8 cellular contexts compared by ENCODE assay signal in the genomic region with DNA sequence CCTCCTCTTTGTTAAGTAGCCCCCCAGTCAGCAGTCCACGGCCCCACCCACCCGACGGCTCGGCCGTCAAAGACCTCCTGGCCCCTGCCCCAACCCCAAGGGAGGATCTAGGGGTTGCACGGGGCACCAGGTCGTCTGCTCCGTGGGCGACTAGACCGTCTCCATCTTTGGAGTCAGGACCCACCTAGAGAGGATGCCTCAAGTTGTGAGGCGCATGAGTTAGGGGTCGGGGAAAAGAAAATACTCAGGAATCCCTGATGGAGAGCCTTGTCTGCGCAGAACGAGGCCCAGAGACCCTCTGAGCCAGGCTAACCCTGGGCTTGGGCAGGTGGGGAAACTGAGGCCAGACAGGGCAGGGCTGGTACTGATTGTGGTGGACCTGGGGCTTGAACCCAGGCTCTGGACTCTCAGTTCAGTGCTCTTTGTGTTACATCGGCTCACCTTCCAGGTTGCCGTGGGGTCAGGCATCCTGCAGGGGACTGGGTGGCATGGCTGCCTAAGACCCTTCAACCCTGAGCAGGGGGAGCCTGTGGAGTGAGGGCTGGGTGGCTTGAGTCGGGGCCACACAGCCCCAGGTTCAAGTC. TPM values are rescaled to one million over a fixed set of nuclear protein-coding genes. Genes with fewer than 3 reads are reported as not detected.
DNase-seq lines count a peak whose midpoint lies in the region; ATAC-seq and TF ChIP-seq lines count a peak whose summit lies in the region.

No MANE protein-coding gene starts in this region.

- peaks cover 33% of the 10 kb centered on the region for H3K4me1 Mint-ChIP-seq in T-helper 2 cell treated with Interferon-gamma antibody and Interleukin-4, amounts not matched to agents 5 μg/mL and 100 μg/mL, for 36 hours (ENCODE audit: low read depth)

- H3K27ac ChIP-seq in left lung (no peak overlapping the region), subcutaneous abdominal adipose tissue (ENCODE audit: low read depth, low read length) (no peak overlapping the region)

- DNase-seq in T-helper 2 cell treated with Interferon-gamma antibody and Interleukin-4, amounts not matched to agents 5 μg/mL and 100 μg/mL, for 36 hours (ENCODE audit: low spot score) = no peak
- DNase-seq in T-helper 2 cell = no peak
- DNase-seq in adipocyte (ENCODE audit: low read depth) = no peak
- DNase-seq in left lung = no peak
- DNase-seq in NCI-H1417 (lab: John Stamatoyannopoulos, UW) = no peak
- no peak for DNase-seq in GM03348 (ENCODE audit: low spot score)

- intact Hi-C loops in left lung (cut with DNase I) = no loop called here

- H3K9ac ChIP-seq in adipocyte (ENCODE audit: low read length) (no peak overlapping the region), subcutaneous abdominal adipose tissue (ENCODE audit: low read length in 5 of 5) (no peak overlapping the region)

- H3K36me3 ChIP-seq in adipocyte (ENCODE audit: control insufficient read depth, insufficient read depth, low read length, severe bottlenecking) = no peaks in the 10 kb centered on the region
- no peaks in the 10 kb centered on the region for H3K36me3 ChIP-seq in left lung
- no peaks in the 10 kb centered on the region for H3K36me3 ChIP-seq in subcutaneous abdominal adipose tissue (ENCODE audit: control insufficient read depth in 5 of 5, insufficient read depth in 5 of 5, low read length in 5 of 5)

- H3K27me3 Mint-ChIP-seq in T-helper 2 cell treated with Interferon-gamma antibody and Interleukin-4, amounts not matched to agents 5 μg/mL and 100 μg/mL, for 36 hours (ENCODE audit: low read depth) = no peaks in the 10 kb centered on the region

- peak overlapping the region; percentile 73 for H3K4me3 ChIP-seq in adipocyte (ENCODE audit: low read length)
- peak overlapping the region; percentile 68 to 69 for H3K4me3 ChIP-seq in left lung
- H3K4me3 ChIP-seq in subcutaneous abdominal adipose tissue (ENCODE audit: low read depth in 1 of 5, low read length in 5 of 5) = peak overlapping the region; percentile 25 to 66 (median 57)

- no peak for ATAC-seq in left lung
- no peak for ATAC-seq in GM21529 (IDR thresholded peaks at IDR 0.05; ENCODE audit: unreplicated experiment)

- no peaks in the 10 kb centered on the region for H3K27me3 ChIP-seq in adipocyte (replicated peaks; ENCODE audit: control insufficient read depth, insufficient read depth, low read length)
- no peaks in the 10 kb centered on the region for H3K27me3 ChIP-seq in left lung
- no peaks in the 10 kb centered on the region for H3K27me3 ChIP-seq in subcutaneous abdominal adipose tissue (ENCODE audit: control insufficient read depth in 5 of 5, insufficient read depth in 4 of 5, low read length in 5 of 5)

- no peaks in the 10 kb centered on the region for H3K9me3 Mint-ChIP-seq in T-helper 2 cell treated with Interferon-gamma antibody and Interleukin-4, amounts not matched to agents 5 μg/mL and 100 μg/mL, for 36 hours

- peak overlapping the region; percentile 7 for H3K27ac Mint-ChIP-seq in T-helper 2 cell treated with Interferon-gamma antibody and Interleukin-4, amounts not matched to agents 5 μg/mL and 100 μg/mL, for 36 hours

- no peaks in the 10 kb centered on the region for H3K4me1 ChIP-seq in adipocyte (ENCODE audit: control insufficient read depth, insufficient read depth, low read length)
- peaks cover 5 to 23% of the 10 kb centered on the region in 2 donors for H3K4me1 ChIP-seq in left lung
- H3K4me1 ChIP-seq in subcutaneous abdominal adipose tissue (ENCODE audit: control insufficient read depth in 5 of 5, insufficient read depth in 5 of 5, low read length in 5 of 5) = peaks cover 0 to 36% (median 26%) of the 10 kb centered on the region in 5 donors

- no peak for TF ChIP-seq CTCF in left lung (IDR thresholded peaks at IDR 0.05)

- peaks cover 2% of the 10 kb centered on the region for H3K36me3 Mint-ChIP-seq in T-helper 2 cell treated with Interferon-gamma antibody and Interleukin-4, amounts not matched to agents 5 μg/mL and 100 μg/mL, for 36 hours (ENCODE audit: low read depth)

- H3K9me3 ChIP-seq in adipocyte (ENCODE audit: control insufficient read depth, low read length) = no peaks in the 10 kb centered on the region
- no peaks in the 10 kb centered on the region for H3K9me3 ChIP-seq in left lung
- no peaks in the 10 kb centered on the region for H3K9me3 ChIP-seq in subcutaneous abdominal adipose tissue (ENCODE audit: control insufficient read depth in 5 of 5, low read length in 5 of 5)

- H3K4me3 Mint-ChIP-seq in T-helper 2 cell treated with Interferon-gamma antibody and Interleukin-4, amounts not matched to agents 5 μg/mL and 100 μg/mL, for 36 hours = peak overlapping the region; percentile 62

RNA-seq across cellular contexts. Expression of gene OTUB2, which starts 0.8 kb away (rescaled TPM):
- 1 to 10 TPM; 1.2 to 1.5 TPM for total RNA-seq in left lung

RNA-seq across cellular contexts. Expression of gene CCDC197, which starts 29.9 kb away (rescaled TPM):
- not detected for total RNA-seq in left lung

RNA-seq across cellular contexts. Expression of gene ASB2, which starts 50.6 kb away (rescaled TPM):
- total RNA-seq in left lung = 1 to 10 TPM; 1.4 to 3.2 TPM

RNA-seq across cellular contexts. Expression of gene DDX24, which starts 54.0 kb away (rescaled TPM):
- total RNA-seq in left lung = 100 to 1,000 TPM; 142 to 148 TPM

RNA-seq across cellular contexts. Expression of gene IFI27L1, which starts 54.1 kb away (rescaled TPM):
- 10 to 100 TPM; 20.3 to 23.8 TPM for total RNA-seq in left lung
